ENCODE assay signal across 16 cellular contexts in genomic region chr4:165592386-165592785, GRCh38.
DNase-seq lines count a peak whose midpoint lies in the region; TF ChIP-seq lines count a peak whose summit lies in the region.
"Had no signal": no experiment of that assay in that cellular context is flagged by ENCODE, and none has a peak within 500 bp of the region (broad histone marks: within the 10 kb centered on the region; RNA-seq: fewer than 3 reads in every experiment).

No MANE protein-coding gene starts in this region.

- intact Hi-C loops in OCI-LY7 (cut with micrococcal nuclease; ENCODE audit: unreplicated experiment), result no loop called here

- H3K4me1 Mint-ChIP-seq in nephron, result peaks cover 22% of the 10 kb centered on the region
- H3K4me1 Mint-ChIP-seq: B cell had no signal

- no peaks in the 10 kb centered on the region for H3K79me2 ChIP-seq in OCI-LY7 (ENCODE audit: insufficient read depth, low read depth, low read length)

- H3K4me2 ChIP-seq in OCI-LY7 (ENCODE audit: low read length), result no peak overlapping the region
- H3K4me2 ChIP-seq: KMS-11 had no signal

- H3K4me3 Mint-ChIP-seq in nephron, result no peak overlapping the region
- H3K4me3 Mint-ChIP-seq: B cell; CD4-positive, alpha-beta T cell had no signal

- CTCF ChIA-PET in OCI-LY7 (lab: Charles Lee; ENCODE audit: unreplicated experiment), result no interaction called here

- H3K36me3 Mint-ChIP-seq in nephron (ENCODE audit: low read depth), result no peaks in the 10 kb centered on the region

- H3K4me1 ChIP-seq in OCI-LY7 (ENCODE audit: insufficient read depth, low read length, poor library complexity, severe bottlenecking), result no peaks in the 10 kb centered on the region

- DNase-seq in AG20443 (ENCODE audit: low spot score) (peak; percentile 12), NCI-H226 (peak; percentile 29), fibroblast of gingiva (ENCODE audit: low read depth) (peak; percentile 32), OCI-LY7 (ENCODE audit: low spot score) (no peak), NCI-H446 (lab: John Stamatoyannopoulos, UW) (no peak), GM13976 (ENCODE audit: low spot score) (no peak), NCI-H2171 (lab: John Stamatoyannopoulos, UW) (no peak)
- DNase-seq: CD4-positive, alpha-beta T cell; NCI-H1105 treated with DMSO at 0.1 percent for 48 hours; NCI-H1694 treated with DMSO at 0.1 percent for 48 hours; NCI-H69; OCI-M1; RPMI8226 had no signal

- H4K20me1 ChIP-seq in OCI-LY7 (ENCODE audit: insufficient read depth, low read length), result no peaks in the 10 kb centered on the region

- H3K9me3 Mint-ChIP-seq in nephron, result peaks cover 4% of the 10 kb centered on the region

- H3K36me3 ChIP-seq in OCI-LY7 (ENCODE audit: insufficient read depth, low read length), result no peaks in the 10 kb centered on the region

- no peaks in the 10 kb centered on the region for H3K27me3 Mint-ChIP-seq in nephron (ENCODE audit: low read depth)
- H3K27me3 Mint-ChIP-seq: B cell; CD4-positive, alpha-beta T cell had no signal

- no peaks in the 10 kb centered on the region for H3K9me3 ChIP-seq in OCI-LY7 (ENCODE audit: low read length)

- H2AFZ ChIP-seq in OCI-LY7 (ENCODE audit: low read length), result no peak overlapping the region

- in situ Hi-C loops in GM13976 (cut with MboI; ENCODE audit: low sequenced_read_pairs, unreplicated experiment), result no loop called here

- no peak overlapping the region for H3K27ac ChIP-seq in OCI-LY7 (ENCODE audit: low read depth, low read length, poor library complexity, severe bottlenecking)
- H3K27ac ChIP-seq: KMS-11 had no signal

- H3K4me3 ChIP-seq in OCI-LY7 (ENCODE audit: low read depth, low read length, poor library complexity, severe bottlenecking), result no peak overlapping the region

- peak overlapping the region in 2 of 3 experiments; percentile 57 to 62 for H3K27ac Mint-ChIP-seq in nephron
- H3K27ac Mint-ChIP-seq: B cell; CD4-positive, alpha-beta T cell had no signal

- H3K9me2 ChIP-seq in OCI-LY7 (ENCODE audit: insufficient read depth, low read length), result no peaks in the 10 kb centered on the region

- BruUV-seq in OCI-LY7 (replicated peaks; lab: Mats Ljungman, UMichigan), result no TSS peak

- POLR2A ChIA-PET in OCI-LY7 (lab: Charles Lee), result no interaction called here

- no peak for TF ChIP-seq CTCF in nephron (IDR thresholded peaks at IDR 0.05; ENCODE audit: unreplicated experiment in 3 of 3)
- no peak for TF ChIP-seq CTCF in OCI-LY7 (conservative IDR thresholded peaks at IDR 0.05; ENCODE audit: low read length)
- no peak for TF ChIP-seq CTCF in GM13976 (IDR thresholded peaks at IDR 0.05; ENCODE audit: borderline replicate concordance, control extremely low read depth, extremely low read depth, insufficient read depth, missing control alignments)

Comparison
In these comparisons a context has a peak if more than half of its experiments do, and no peak if none do; other contexts are left out.
1. DNase-seq: peak in AG20443 (single experiment), NCI-H226 (single experiment) and fibroblast of gingiva (single experiment); none in OCI-LY7 (single experiment), NCI-H446 (0 of 2), GM13976 (single experiment) and NCI-H2171 (single experiment).